In the genomic region with DNA sequence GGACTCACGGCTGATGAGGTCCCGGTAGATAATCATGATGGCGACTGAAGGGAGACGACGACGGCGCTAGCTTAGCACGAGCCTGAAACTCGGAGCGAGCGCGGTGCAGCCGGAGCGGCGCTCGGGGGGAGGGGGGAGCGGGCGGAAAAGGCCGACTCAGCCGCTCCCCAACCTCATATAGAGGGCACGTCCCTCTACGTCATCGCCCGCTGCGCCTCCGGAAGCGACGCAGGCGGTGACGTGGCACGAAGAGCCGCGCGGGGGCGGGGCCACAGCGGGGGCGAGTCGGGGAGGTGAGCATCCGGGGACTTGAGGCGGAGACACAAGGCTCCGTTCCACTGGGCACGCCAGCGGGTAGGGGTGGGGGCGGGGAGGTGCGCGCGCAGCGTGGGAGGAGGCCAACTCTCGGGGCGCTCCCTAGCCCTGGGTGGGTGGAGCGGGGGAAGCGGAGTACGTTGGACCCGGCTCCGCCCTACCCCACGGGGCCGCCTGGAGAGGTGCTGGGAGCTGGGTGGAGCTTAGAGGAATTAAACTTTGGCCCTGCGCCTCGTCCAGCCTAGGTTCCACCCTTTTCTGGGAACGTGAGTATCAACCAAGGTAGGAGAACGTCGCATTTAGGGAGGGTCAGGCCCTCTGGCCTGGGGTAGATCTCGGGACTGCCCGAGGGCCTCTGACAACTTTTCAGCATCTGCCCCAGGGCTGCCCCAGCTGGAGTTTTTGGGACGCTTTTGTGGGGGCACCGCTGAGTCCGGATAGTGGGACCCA, we compare ENCODE assay signal across 1 cellular context.
TF ChIP-seq lines count a peak whose summit lies in the region.

A gene (minus strand): TSS at position 150 of the 765 bp plus-strand sequence. CDS start 114 bp downstream, at position 36.

TF ChIP-seq in HepG2, 621 proteins besides CTCF, POLR2A, EP300 and RAD21 (continued from another document and continues in another):
- TF ChIP-seq, protein P1, sequence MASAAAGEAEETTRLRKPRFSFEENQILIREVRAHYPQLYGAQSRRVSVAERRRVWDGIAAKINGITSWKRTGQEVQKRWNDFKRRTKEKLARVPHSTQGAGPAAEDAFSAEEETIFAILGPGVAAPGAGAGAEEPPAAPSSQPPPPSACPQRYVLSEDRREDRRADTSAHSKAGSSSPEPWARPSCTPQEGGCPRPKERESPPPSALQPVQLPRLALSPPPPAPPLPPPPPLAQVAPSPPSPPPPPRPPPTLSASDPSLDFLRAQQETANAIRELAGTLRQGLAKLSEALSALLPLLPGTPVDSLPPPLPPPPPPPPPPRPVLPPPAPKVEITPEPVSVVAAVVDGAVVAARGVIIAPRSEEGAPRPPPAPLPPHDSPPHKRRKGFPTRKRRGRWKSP (CRISPR knock-in tag; IDR thresholded peaks at IDR 0.05) = peak; percentile 26
- TF ChIP-seq, protein P2, sequence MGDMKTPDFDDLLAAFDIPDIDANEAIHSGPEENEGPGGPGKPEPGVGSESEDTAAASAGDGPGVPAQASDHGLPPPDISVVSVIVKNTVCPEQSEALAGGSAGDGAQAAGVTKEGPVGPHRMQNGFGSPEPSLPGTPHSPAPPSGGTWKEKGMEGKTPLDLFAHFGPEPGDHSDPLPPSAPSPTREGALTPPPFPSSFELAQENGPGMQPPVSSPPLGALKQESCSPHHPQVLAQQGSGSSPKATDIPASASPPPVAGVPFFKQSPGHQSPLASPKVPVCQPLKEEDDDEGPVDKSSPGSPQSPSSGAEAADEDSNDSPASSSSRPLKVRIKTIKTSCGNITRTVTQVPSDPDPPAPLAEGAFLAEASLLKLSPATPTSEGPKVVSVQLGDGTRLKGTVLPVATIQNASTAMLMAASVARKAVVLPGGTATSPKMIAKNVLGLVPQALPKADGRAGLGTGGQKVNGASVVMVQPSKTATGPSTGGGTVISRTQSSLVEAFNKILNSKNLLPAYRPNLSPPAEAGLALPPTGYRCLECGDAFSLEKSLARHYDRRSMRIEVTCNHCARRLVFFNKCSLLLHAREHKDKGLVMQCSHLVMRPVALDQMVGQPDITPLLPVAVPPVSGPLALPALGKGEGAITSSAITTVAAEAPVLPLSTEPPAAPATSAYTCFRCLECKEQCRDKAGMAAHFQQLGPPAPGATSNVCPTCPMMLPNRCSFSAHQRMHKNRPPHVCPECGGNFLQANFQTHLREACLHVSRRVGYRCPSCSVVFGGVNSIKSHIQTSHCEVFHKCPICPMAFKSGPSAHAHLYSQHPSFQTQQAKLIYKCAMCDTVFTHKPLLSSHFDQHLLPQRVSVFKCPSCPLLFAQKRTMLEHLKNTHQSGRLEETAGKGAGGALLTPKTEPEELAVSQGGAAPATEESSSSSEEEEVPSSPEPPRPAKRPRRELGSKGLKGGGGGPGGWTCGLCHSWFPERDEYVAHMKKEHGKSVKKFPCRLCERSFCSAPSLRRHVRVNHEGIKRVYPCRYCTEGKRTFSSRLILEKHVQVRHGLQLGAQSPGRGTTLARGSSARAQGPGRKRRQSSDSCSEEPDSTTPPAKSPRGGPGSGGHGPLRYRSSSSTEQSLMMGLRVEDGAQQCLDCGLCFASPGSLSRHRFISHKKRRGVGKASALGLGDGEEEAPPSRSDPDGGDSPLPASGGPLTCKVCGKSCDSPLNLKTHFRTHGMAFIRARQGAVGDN (CRISPR knock-in tag; IDR thresholded peaks at IDR 0.05) = peak; percentile 78
- TF ChIP-seq FOXC1 (CRISPR knock-in tag; IDR thresholded peaks at IDR 0.05; ENCODE audit: borderline replicate concordance) = peak; percentile 46; the same call in 1 of the 2 replicates
- TF ChIP-seq ZNF883 (CRISPR knock-in tag; IDR thresholded peaks at IDR 0.05; ENCODE audit: not compliant biosample characterization) = peak; percentile 64
- TF ChIP-seq JDP2 (CRISPR knock-in tag; IDR thresholded peaks at IDR 0.05; ENCODE audit: borderline replicate concordance) = no peak
- no peak for TF ChIP-seq ZNF644 (CRISPR knock-in tag; IDR thresholded peaks at IDR 0.05; ENCODE audit: low read depth)
- peak; percentile 85 for TF ChIP-seq ZFX (CRISPR knock-in tag; IDR thresholded peaks at IDR 0.05; ENCODE audit: low read depth)
- TF ChIP-seq, protein P3, sequence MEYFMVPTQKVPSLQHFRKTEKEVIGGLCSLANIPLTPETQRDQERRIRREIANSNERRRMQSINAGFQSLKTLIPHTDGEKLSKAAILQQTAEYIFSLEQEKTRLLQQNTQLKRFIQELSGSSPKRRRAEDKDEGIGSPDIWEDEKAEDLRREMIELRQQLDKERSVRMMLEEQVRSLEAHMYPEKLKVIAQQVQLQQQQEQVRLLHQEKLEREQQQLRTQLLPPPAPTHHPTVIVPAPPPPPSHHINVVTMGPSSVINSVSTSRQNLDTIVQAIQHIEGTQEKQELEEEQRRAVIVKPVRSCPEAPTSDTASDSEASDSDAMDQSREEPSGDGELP (IDR thresholded peaks at IDR 0.05; ENCODE audit: borderline replicate concordance, low read depth) = 0 out of 2 replicates have a peak, but pooled peaks have one; percentile 5
- no peak for TF ChIP-seq ZNF282 (IDR thresholded peaks at IDR 0.05; ENCODE audit: partially characterized antibody)
- 0 out of 2 replicates have a peak, but pooled peaks have one; percentile 21 for TF ChIP-seq ETV6 (CRISPR knock-in tag; conservative IDR thresholded peaks at IDR 0.05)
- TF ChIP-seq, protein P4, sequence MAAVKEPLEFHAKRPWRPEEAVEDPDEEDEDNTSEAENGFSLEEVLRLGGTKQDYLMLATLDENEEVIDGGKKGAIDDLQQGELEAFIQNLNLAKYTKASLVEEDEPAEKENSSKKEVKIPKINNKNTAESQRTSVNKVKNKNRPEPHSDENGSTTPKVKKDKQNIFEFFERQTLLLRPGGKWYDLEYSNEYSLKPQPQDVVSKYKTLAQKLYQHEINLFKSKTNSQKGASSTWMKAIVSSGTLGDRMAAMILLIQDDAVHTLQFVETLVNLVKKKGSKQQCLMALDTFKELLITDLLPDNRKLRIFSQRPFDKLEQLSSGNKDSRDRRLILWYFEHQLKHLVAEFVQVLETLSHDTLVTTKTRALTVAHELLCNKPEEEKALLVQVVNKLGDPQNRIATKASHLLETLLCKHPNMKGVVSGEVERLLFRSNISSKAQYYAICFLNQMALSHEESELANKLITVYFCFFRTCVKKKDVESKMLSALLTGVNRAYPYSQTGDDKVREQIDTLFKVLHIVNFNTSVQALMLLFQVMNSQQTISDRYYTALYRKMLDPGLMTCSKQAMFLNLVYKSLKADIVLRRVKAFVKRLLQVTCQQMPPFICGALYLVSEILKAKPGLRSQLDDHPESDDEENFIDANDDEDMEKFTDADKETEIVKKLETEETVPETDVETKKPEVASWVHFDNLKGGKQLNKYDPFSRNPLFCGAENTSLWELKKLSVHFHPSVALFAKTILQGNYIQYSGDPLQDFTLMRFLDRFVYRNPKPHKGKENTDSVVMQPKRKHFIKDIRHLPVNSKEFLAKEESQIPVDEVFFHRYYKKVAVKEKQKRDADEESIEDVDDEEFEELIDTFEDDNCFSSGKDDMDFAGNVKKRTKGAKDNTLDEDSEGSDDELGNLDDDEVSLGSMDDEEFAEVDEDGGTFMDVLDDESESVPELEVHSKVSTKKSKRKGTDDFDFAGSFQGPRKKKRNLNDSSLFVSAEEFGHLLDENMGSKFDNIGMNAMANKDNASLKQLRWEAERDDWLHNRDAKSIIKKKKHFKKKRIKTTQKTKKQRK (IDR thresholded peaks at IDR 0.05; ENCODE audit: low read length) = no peak
- 0 out of 2 replicates have a peak, but pooled peaks have one; percentile 49 for TF ChIP-seq WIZ (CRISPR knock-in tag; IDR thresholded peaks at IDR 0.05)
- TF ChIP-seq KLF16 (CRISPR knock-in tag; IDR thresholded peaks at IDR 0.05) = peak in 1 of 2 experiments; percentile 13; a peak in 1 of 4 replicates
- TF ChIP-seq, protein P5, sequence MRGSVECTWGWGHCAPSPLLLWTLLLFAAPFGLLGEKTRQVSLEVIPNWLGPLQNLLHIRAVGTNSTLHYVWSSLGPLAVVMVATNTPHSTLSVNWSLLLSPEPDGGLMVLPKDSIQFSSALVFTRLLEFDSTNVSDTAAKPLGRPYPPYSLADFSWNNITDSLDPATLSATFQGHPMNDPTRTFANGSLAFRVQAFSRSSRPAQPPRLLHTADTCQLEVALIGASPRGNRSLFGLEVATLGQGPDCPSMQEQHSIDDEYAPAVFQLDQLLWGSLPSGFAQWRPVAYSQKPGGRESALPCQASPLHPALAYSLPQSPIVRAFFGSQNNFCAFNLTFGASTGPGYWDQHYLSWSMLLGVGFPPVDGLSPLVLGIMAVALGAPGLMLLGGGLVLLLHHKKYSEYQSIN (CRISPR knock-in tag; IDR thresholded peaks at IDR 0.05; ENCODE audit: borderline replicate concordance) = 0 out of 2 replicates have a peak, but pooled peaks have one; percentile 66
- 0 out of 2 replicates have a peak, but pooled peaks have one; percentile 32 for TF ChIP-seq ZSCAN25 (CRISPR knock-in tag; IDR thresholded peaks at IDR 0.05)
- TF ChIP-seq HMG20B (CRISPR knock-in tag; conservative IDR thresholded peaks at IDR 0.05) = peak; percentile 17; the same call in 1 of the 2 replicates
- TF ChIP-seq ZC3H4 (CRISPR knock-in tag; IDR thresholded peaks at IDR 0.05; ENCODE audit: borderline replicate concordance) = no peak; the same call in 1 of the 2 replicates
- TF ChIP-seq, protein P6, sequence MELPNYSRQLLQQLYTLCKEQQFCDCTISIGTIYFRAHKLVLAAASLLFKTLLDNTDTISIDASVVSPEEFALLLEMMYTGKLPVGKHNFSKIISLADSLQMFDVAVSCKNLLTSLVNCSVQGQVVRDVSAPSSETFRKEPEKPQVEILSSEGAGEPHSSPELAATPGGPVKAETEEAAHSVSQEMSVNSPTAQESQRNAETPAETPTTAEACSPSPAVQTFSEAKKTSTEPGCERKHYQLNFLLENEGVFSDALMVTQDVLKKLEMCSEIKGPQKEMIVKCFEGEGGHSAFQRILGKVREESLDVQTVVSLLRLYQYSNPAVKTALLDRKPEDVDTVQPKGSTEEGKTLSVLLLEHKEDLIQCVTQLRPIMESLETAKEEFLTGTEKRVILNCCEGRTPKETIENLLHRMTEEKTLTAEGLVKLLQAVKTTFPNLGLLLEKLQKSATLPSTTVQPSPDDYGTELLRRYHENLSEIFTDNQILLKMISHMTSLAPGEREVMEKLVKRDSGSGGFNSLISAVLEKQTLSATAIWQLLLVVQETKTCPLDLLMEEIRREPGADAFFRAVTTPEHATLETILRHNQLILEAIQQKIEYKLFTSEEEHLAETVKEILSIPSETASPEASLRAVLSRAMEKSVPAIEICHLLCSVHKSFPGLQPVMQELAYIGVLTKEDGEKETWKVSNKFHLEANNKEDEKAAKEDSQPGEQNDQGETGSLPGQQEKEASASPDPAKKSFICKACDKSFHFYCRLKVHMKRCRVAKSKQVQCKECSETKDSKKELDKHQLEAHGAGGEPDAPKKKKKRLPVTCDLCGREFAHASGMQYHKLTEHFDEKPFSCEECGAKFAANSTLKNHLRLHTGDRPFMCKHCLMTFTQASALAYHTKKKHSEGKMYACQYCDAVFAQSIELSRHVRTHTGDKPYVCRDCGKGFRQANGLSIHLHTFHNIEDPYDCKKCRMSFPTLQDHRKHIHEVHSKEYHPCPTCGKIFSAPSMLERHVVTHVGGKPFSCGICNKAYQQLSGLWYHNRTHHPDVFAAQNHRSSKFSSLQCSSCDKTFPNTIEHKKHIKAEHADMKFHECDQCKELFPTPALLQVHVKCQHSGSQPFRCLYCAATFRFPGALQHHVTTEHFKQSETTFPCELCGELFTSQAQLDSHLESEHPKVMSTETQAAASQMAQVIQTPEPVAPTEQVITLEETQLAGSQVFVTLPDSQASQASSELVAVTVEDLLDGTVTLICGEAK (IDR thresholded peaks at IDR 0.05) = no peak
- TF ChIP-seq, protein P6 (CRISPR knock-in tag; IDR thresholded peaks at IDR 0.05) = peak; percentile 80
- peak; percentile 78 for TF ChIP-seq ZNF772 (CRISPR knock-in tag; IDR thresholded peaks at IDR 0.05)
- 0 out of 2 replicates have a peak, but pooled peaks have one; percentile 73 for TF ChIP-seq SMAD9 (CRISPR knock-in tag; IDR thresholded peaks at IDR 0.05)
- TF ChIP-seq CBX1 (IDR thresholded peaks at IDR 0.05; ENCODE audit: low read depth) = peak; percentile 55
- no peak for TF ChIP-seq ZNF10 (CRISPR knock-in tag; IDR thresholded peaks at IDR 0.05; ENCODE audit: borderline replicate concordance, low read depth)
- peak; percentile 4; the same call in 1 of the 2 replicates for TF ChIP-seq FOXA3 (CRISPR knock-in tag; IDR thresholded peaks at IDR 0.05)
- TF ChIP-seq ZNF331 (CRISPR knock-in tag; IDR thresholded peaks at IDR 0.05) = peak; percentile 20; the same call in 1 of the 2 replicates
- TF ChIP-seq, protein P7, sequence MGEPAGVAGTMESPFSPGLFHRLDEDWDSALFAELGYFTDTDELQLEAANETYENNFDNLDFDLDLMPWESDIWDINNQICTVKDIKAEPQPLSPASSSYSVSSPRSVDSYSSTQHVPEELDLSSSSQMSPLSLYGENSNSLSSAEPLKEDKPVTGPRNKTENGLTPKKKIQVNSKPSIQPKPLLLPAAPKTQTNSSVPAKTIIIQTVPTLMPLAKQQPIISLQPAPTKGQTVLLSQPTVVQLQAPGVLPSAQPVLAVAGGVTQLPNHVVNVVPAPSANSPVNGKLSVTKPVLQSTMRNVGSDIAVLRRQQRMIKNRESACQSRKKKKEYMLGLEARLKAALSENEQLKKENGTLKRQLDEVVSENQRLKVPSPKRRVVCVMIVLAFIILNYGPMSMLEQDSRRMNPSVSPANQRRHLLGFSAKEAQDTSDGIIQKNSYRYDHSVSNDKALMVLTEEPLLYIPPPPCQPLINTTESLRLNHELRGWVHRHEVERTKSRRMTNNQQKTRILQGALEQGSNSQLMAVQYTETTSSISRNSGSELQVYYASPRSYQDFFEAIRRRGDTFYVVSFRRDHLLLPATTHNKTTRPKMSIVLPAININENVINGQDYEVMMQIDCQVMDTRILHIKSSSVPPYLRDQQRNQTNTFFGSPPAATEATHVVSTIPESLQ (CRISPR knock-in tag; conservative IDR thresholded peaks at IDR 0.05) = peak; percentile 19; the same call in 1 of the 2 replicates
- 0 out of 2 replicates have a peak, but pooled peaks have one; percentile 75 for TF ChIP-seq MEIS1 (CRISPR knock-in tag; IDR thresholded peaks at IDR 0.05; ENCODE audit: borderline replicate concordance)
- peak; percentile 12; the same call in 1 of the 2 replicates for TF ChIP-seq ISL2 (CRISPR knock-in tag; IDR thresholded peaks at IDR 0.05)
- TF ChIP-seq SCMH1 (CRISPR knock-in tag; IDR thresholded peaks at IDR 0.05; ENCODE audit: borderline replicate concordance) = no peak
